In genomic region chr2:113180131-113180946, GRCh38 we compare ENCODE assay signal across 13 cellular contexts. TPM values are rescaled to one million over a fixed set of nuclear protein-coding genes. Genes with fewer than 3 reads are reported as not detected.
DNase-seq lines count a peak whose midpoint lies in the region; ATAC-seq, FAIRE-seq and TF ChIP-seq lines count a peak whose summit lies in the region.
"Had no signal": no experiment of that assay in that cellular context is flagged by ENCODE, and none has a peak within 500 bp of the region (broad histone marks: within the 10 kb centered on the region; RNA-seq: fewer than 3 reads in every experiment).

No MANE protein-coding gene starts in this region.

- peaks cover 16 to 33% of the 10 kb centered on the region in 2 donors for H3K36me3 Mint-ChIP-seq in activated T-cell treated with anti-CD3 and anti-CD28 coated beads, Interleukin-2, amount 50 U/mL, for 72 hours (ENCODE audit: insufficient read depth in 2 of 2)

- H3K9me3 Mint-ChIP-seq in activated T-cell treated with anti-CD3 and anti-CD28 coated beads, Interleukin-2, amount 50 U/mL, for 72 hours: no peaks in the 10 kb centered on the region
- H3K9me3 Mint-ChIP-seq: neural crest cell had no signal

- peak; percentile 44 to 58 for ATAC-seq in activated T-cell treated with anti-CD3 and anti-CD28 coated beads, Interleukin-2, amount 50 U/mL, for 72 hours (replicated peaks in 1 of 2)
- ATAC-seq in left lobe of liver (peak; percentile 31), SK-N-SH treated with all-trans-retinoic acid at 6 μM for 48 hours (no peak)

- H3K27ac Mint-ChIP-seq in activated T-cell treated with anti-CD3 and anti-CD28 coated beads, Interleukin-2, amount 50 U/mL, for 72 hours: peak overlapping the region; percentile 91

- peak overlapping the region; percentile 68 to 88 for H3K4me3 Mint-ChIP-seq in activated T-cell treated with anti-CD3 and anti-CD28 coated beads, Interleukin-2, amount 50 U/mL, for 72 hours
- H3K4me3 Mint-ChIP-seq: neural crest cell had no signal

- peak; percentile 37 for DNase-seq in stimulated activated CD4-positive, alpha-beta T cell treated with anti-CD3 and anti-CD28 coated beads, Interleukin-4, amount 100 ng/mL, for 24 hours
- DNase-seq in stimulated activated CD4-positive, alpha-beta T cell treated with anti-CD3 and anti-CD28 coated beads, Interleukin-1b, Interleukin-23, amount 100 ng/mL, for 48 hours: no peak
- DNase-seq in activated T-cell treated with anti-CD3 and anti-CD28 coated beads, Interleukin-2, amount 50 U/mL, for 72 hours: peak in 1 of 2 donors; percentile 45
- DNase-seq in left lobe of liver (ENCODE audit: low spot score) (no peak), urothelium cell line (ENCODE audit: low spot score) (no peak), NCI-H526 treated with DMSO at 0.1 percent for 48 hours (lab: John Stamatoyannopoulos, UW) (no peak), substantia nigra (lab: John Stamatoyannopoulos, UW) (no peak)
- DNase-seq: BE2C, NCI-H2171 had no signal

- no peaks in the 10 kb centered on the region for H3K27me3 Mint-ChIP-seq in activated T-cell treated with anti-CD3 and anti-CD28 coated beads, Interleukin-2, amount 50 U/mL, for 72 hours (ENCODE audit: low read depth)

- peaks cover 92% of the 10 kb centered on the region for H3K4me1 Mint-ChIP-seq in activated T-cell treated with anti-CD3 and anti-CD28 coated beads, Interleukin-2, amount 50 U/mL, for 72 hours (ENCODE audit: low read depth)

- no peak overlapping the region for H3K27ac ChIP-seq in substantia nigra (ENCODE audit: low read depth, low read length, poor library complexity, severe bottlenecking)

- peak; percentile 78 for FAIRE-seq in urothelium cell line (lab: Jason Lieb, UNC)

TF ChIP-seq in SK-N-SH treated with all-trans-retinoic acid at 6 μM for 48 hours, 23 proteins besides CTCF, POLR2A, EP300 and RAD21:
- TF ChIP-seq OSR1 (CRISPR knock-in tag; IDR thresholded peaks at IDR 0.05): no peak
- no peak for TF ChIP-seq POU6F1 (CRISPR knock-in tag; IDR thresholded peaks at IDR 0.05; ENCODE audit: borderline replicate concordance, low read depth)
- TF ChIP-seq BACH2 (CRISPR knock-in tag; IDR thresholded peaks at IDR 0.05; ENCODE audit: borderline replicate concordance): no peak
- TF ChIP-seq SNAI2 (CRISPR knock-in tag; IDR thresholded peaks at IDR 0.05): no peak

RNA-seq across cellular contexts. Expression of gene PSD4, which starts 6.6 kb away (rescaled TPM):
- total RNA-seq in activated T-cell treated with anti-CD3 and anti-CD28 coated beads, Interleukin-2, amount 50 U/mL, for 72 hours: 100 to 1,000 TPM; 174 to 200 TPM
- 60.3 TPM for total RNA-seq in left lobe of liver

RNA-seq across cellular contexts. Expression of gene IL1RN, which starts 52.9 kb away (rescaled TPM):
- total RNA-seq in activated T-cell treated with anti-CD3 and anti-CD28 coated beads, Interleukin-2, amount 50 U/mL, for 72 hours: 10 to 100 TPM; 18.5 to 44.3 TPM
- total RNA-seq in left lobe of liver: 16.0 TPM
- total RNA-seq: dermis microvascular lymphatic vessel endothelial cell, fibroblast of villous mesenchyme, neural crest cell had no signal
